Comparison of ENCODE assay signal across 28 cellular contexts in the genomic region with DNA sequence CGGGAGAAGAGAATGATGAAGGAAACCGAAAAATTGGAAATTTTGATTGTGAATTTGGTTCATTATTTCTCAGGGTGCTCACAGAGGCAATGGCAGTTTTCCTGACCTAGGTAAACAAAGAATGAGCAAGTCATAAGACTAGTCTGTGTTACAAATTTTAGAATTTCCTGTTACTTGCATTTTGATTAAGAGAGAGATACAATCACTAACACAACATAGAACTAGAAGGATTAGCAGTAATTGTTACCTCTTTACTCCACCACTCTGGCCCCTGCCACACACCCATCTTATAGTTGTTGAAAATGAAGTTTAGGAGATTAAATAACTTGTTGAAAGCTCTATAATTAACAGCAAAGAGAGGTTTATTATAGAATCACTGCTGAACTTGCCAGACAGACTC.
"Had no signal": no experiment of that assay in that cellular context is flagged by ENCODE, and none has a peak within 500 bp of the region (broad histone marks: within the 10 kb centered on the region; RNA-seq: fewer than 3 reads in every experiment).

No MANE protein-coding gene starts in this region.

- H3K4me1 Mint-ChIP-seq: immature natural killer cell; naive thymus-derived CD8-positive, alpha-beta T cell; nephron; neural progenitor cell had no signal

- H3K27me3 Mint-ChIP-seq: naive thymus-derived CD8-positive, alpha-beta T cell had no signal

- H3K27ac ChIP-seq: left lung, lower lobe of right lung, neural progenitor cell, neutrophil, parathyroid adenoma, right atrium auricular region, right lobe of liver, stomach, testis, thyroid gland, transverse colon, upper lobe of left lung, vagina had no signal

- H3K4me3 Mint-ChIP-seq: immature natural killer cell; naive thymus-derived CD8-positive, alpha-beta T cell; nephron; neural progenitor cell; stimulated activated naive B cell treated with anti-CD40 and anti-IgM and Interleukin-4, amounts not matched to agents 10 μg/mL and 1 μg/mL and 100 μg/mL, for 72 hours had no signal

- H3K27ac Mint-ChIP-seq: immature natural killer cell; naive thymus-derived CD8-positive, alpha-beta T cell; nephron; neural progenitor cell; stimulated activated naive B cell treated with anti-CD40 and anti-IgM and Interleukin-4, amounts not matched to agents 10 μg/mL and 1 μg/mL and 100 μg/mL, for 72 hours had no signal

- DNase-seq: hypothalamus; immature natural killer cell; kidney; left colon; left lung; lower lobe of right lung; mammary epithelial cell; mesenchymal stem cell; naive thymus-derived CD8-positive, alpha-beta T cell; occipital lobe; right lobe of liver; stimulated activated CD4-positive, alpha-beta T cell treated with anti-CD3 and anti-CD28 coated beads, Interleukin-1b, Interleukin-23, amount 100 ng/mL, for 48 hours; stimulated activated CD4-positive, alpha-beta T cell treated with anti-CD3 and anti-CD28 coated beads, Interleukin-2, amount 100 ng/mL, for 48 hours; stimulated activated CD4-positive, alpha-beta T cell treated with anti-CD3 and anti-CD28 coated beads, Interleukin-4, amount 100 ng/mL, for 4 hours; stimulated activated CD8-positive, alpha-beta memory T cell treated with anti-CD3 and anti-CD28 coated beads, Interleukin-4, amount 100 ng/mL, for 48 hours; stimulated activated naive B cell treated with anti-CD40 and anti-IgM and Interleukin-4, amounts not matched to agents 10 μg/mL and 1 μg/mL and 100 μg/mL, for 72 hours; stimulated activated naive CD8-positive, alpha-beta T cell treated with anti-CD3 and anti-CD28 coated beads, Interleukin-15, Interleukin-2, amounts not matched to agents 100 U/mL and 50 U/mL, for 24 hours; stomach; testis; thyroid gland; transverse colon; upper lobe of left lung had no signal

- H3K36me3 Mint-ChIP-seq: neural progenitor cell; stimulated activated naive B cell treated with anti-CD40 and anti-IgM and Interleukin-4, amounts not matched to agents 10 μg/mL and 1 μg/mL and 100 μg/mL, for 72 hours had no signal

- H3K9me3 Mint-ChIP-seq: naive thymus-derived CD8-positive, alpha-beta T cell had no signal

- ATAC-seq: left colon; left lung; lower lobe of right lung; naive thymus-derived CD8-positive, alpha-beta T cell; right lobe of liver; stimulated activated naive B cell treated with anti-CD40 and anti-IgM and Interleukin-4, amounts not matched to agents 10 μg/mL and 1 μg/mL and 100 μg/mL, for 72 hours; stimulated activated naive CD8-positive, alpha-beta T cell treated with anti-CD3 and anti-CD28 coated beads, Interleukin-15, Interleukin-2, amounts not matched to agents 100 U/mL and 50 U/mL, for 24 hours had no signal
